10 cellular contexts compared by ENCODE assay signal in genomic region chr22:38707984-38708383, GRCh38. TPM values are rescaled to one million over a fixed set of nuclear protein-coding genes. Genes with fewer than 3 reads are reported as not detected.
DNase-seq lines count a peak whose midpoint lies in the region; ATAC-seq, FAIRE-seq and TF ChIP-seq lines count a peak whose summit lies in the region.
"Had no signal": no experiment of that assay in that cellular context is flagged by ENCODE, and none has a peak within 500 bp of the region (broad histone marks: within the 10 kb centered on the region; RNA-seq: fewer than 3 reads in every experiment).

No MANE protein-coding gene starts in this region.

- H3K9me3 ChIP-seq in A549: no peaks in the 10 kb centered on the region
- H3K9me3 ChIP-seq in effector memory CD4-positive, alpha-beta T cell (ENCODE audit: control insufficient read depth, low read length): no peaks in the 10 kb centered on the region

- no peak for TF ChIP-seq CTCF in A549 (IDR thresholded peaks at IDR 0.05)
- TF ChIP-seq CTCF in GM12864 (IDR thresholded peaks at IDR 0.05; ENCODE audit: low read depth, low read length, missing control alignments): no peak

- WGBS in A549 (ENCODE audit: missing lambda C conversion rate): 91% methylated on average over 3 of the region's 3 CpGs

- no peaks in the 10 kb centered on the region for H3K27me3 ChIP-seq in effector memory CD4-positive, alpha-beta T cell (replicated peaks; ENCODE audit: control insufficient read depth, insufficient read depth, low read length, poor library complexity, severe bottlenecking)

- peaks cover 19% of the 10 kb centered on the region; the same call in 2 of the 3 replicates for H3K4me1 ChIP-seq in A549
- H3K4me1 ChIP-seq in effector memory CD4-positive, alpha-beta T cell (ENCODE audit: control insufficient read depth, insufficient read depth, low read length, poor library complexity, severe bottlenecking): peaks cover 21% of the 10 kb centered on the region

- DNase-seq in A549 (ENCODE audit: low read depth in 1 of 2, low spot score in 1 of 2): no peak
- DNase-seq in GM12864 (ENCODE audit: low read depth): no peak
- DNase-seq in activated CD4-positive, alpha-beta memory T cell treated with anti-CD3 and anti-CD28 coated beads, Interleukin-2, amount 10 ng/mL, durations not matched to agents 7 days and 5 days: no peak
- DNase-seq in memory B cell (ENCODE audit: low spot score in 2 of 2): no peak
- no peak for DNase-seq in effector memory CD4-positive, alpha-beta T cell
- no peak for DNase-seq in putamen (ENCODE audit: low spot score)
- DNase-seq in NCI-H2029 treated with DMSO at 0.1 percent for 48 hours (lab: John Stamatoyannopoulos, UW): no peak
- DNase-seq in stimulated activated naive CD4-positive, alpha-beta T cell (lab: John Stamatoyannopoulos, UW): no peak
- DNase-seq: COR-L47, NCI-H524 treated with DMSO at 0.1 percent for 48 hours had no signal

- H3K9me3 Mint-ChIP-seq in activated CD4-positive, alpha-beta memory T cell treated with anti-CD3 and anti-CD28 coated beads, Interleukin-2, amount 10 ng/mL, durations not matched to agents 7 days and 5 days: no peaks in the 10 kb centered on the region
- no peaks in the 10 kb centered on the region for H3K9me3 Mint-ChIP-seq in memory B cell

- H3K4me3 ChIP-seq in A549: no peak overlapping the region
- peak overlapping the region; percentile 81; the same call in 1 of the 2 replicates for H3K4me3 ChIP-seq in GM12864 (ENCODE audit: low read depth, low read length)
- H3K4me3 ChIP-seq in effector memory CD4-positive, alpha-beta T cell (ENCODE audit: insufficient read depth, low read depth, low read length, poor library complexity, severe bottlenecking): no peak overlapping the region

- H3K27ac ChIP-seq in A549: no peak overlapping the region
- no peak overlapping the region for H3K27ac ChIP-seq in effector memory CD4-positive, alpha-beta T cell (ENCODE audit: insufficient read depth, low read length, poor library complexity, severe bottlenecking)

- no peak for TF ChIP-seq POLR2A in A549 (IDR thresholded peaks at IDR 0.05; ENCODE audit: low read length)

- no peak for FAIRE-seq in A549 (lab: Jason Lieb, UNC)

- H3K27ac Mint-ChIP-seq in activated CD4-positive, alpha-beta memory T cell treated with anti-CD3 and anti-CD28 coated beads, Interleukin-2, amount 10 ng/mL, durations not matched to agents 7 days and 5 days: peak overlapping the region; percentile 28
- H3K27ac Mint-ChIP-seq in memory B cell: peak overlapping the region; percentile 93

- CTCF ChIA-PET in A549 (lab: Yijun Ruan, JAX): interaction anchor here (0.8 to 4.0 kb wide), 8 partner anchors 10 to 656 kb away, joined by 3 to 22 read pairs (median 6); partner anchors contain the start of gene TOMM22
- CTCF ChIA-PET in activated CD4-positive, alpha-beta memory T cell treated with anti-CD3 and anti-CD28 coated beads, Interleukin-2, amount 10 ng/mL, durations not matched to agents 7 days and 5 days (lab: Charles Lee): interaction anchor here (1.2 to 2.9 kb wide), 5 partner anchors 14 to 45 kb away, joined by 3 to 17 read pairs (median 6); partner anchors contain the start of gene TOMM22

- H3K36me3 Mint-ChIP-seq in activated CD4-positive, alpha-beta memory T cell treated with anti-CD3 and anti-CD28 coated beads, Interleukin-2, amount 10 ng/mL, durations not matched to agents 7 days and 5 days (ENCODE audit: low read depth): peaks cover 49% of the 10 kb centered on the region
- peaks cover 12% of the 10 kb centered on the region for H3K36me3 Mint-ChIP-seq in memory B cell

- H3K4me2 ChIP-seq in A549: peak overlapping the region; percentile 93

- no peak for TF ChIP-seq EP300 in A549 (IDR thresholded peaks at IDR 0.05)

- TF ChIP-seq RAD21 in A549 (conservative IDR thresholded peaks at IDR 0.05 in 1 of 2, IDR thresholded peaks at IDR 0.05 in 1 of 2): no peak

- no peak for ATAC-seq in A549
- no peak for ATAC-seq in memory B cell (ENCODE audit: low read depth)

- no peaks in the 10 kb centered on the region for H3K36me3 ChIP-seq in effector memory CD4-positive, alpha-beta T cell (ENCODE audit: control insufficient read depth, insufficient read depth, low read length)

- no peaks in the 10 kb centered on the region for H3K27me3 Mint-ChIP-seq in activated CD4-positive, alpha-beta memory T cell treated with anti-CD3 and anti-CD28 coated beads, Interleukin-2, amount 10 ng/mL, durations not matched to agents 7 days and 5 days
- H3K27me3 Mint-ChIP-seq in memory B cell: no peaks in the 10 kb centered on the region

- H3K4me3 Mint-ChIP-seq in activated CD4-positive, alpha-beta memory T cell treated with anti-CD3 and anti-CD28 coated beads, Interleukin-2, amount 10 ng/mL, durations not matched to agents 7 days and 5 days: peak overlapping the region; percentile 85
- H3K4me3 Mint-ChIP-seq in memory B cell: peak overlapping the region; percentile 88

- H3K4me1 Mint-ChIP-seq in activated CD4-positive, alpha-beta memory T cell treated with anti-CD3 and anti-CD28 coated beads, Interleukin-2, amount 10 ng/mL, durations not matched to agents 7 days and 5 days: peaks cover 60% of the 10 kb centered on the region
- peaks cover 51% of the 10 kb centered on the region for H3K4me1 Mint-ChIP-seq in memory B cell

- POLR2A ChIA-PET in A549 (lab: Yijun Ruan, JAX): no interaction called here
- POLR2A ChIA-PET in activated CD4-positive, alpha-beta memory T cell treated with anti-CD3 and anti-CD28 coated beads, Interleukin-2, amount 10 ng/mL, durations not matched to agents 7 days and 5 days (lab: Charles Lee): interaction anchor here (0.9 to 7.5 kb wide), 11 partner anchors 10 to 48 kb away, joined by 3 to 86 read pairs (median 6); partner anchors contain the start of genes SUN2 and TOMM22

TF ChIP-seq in A549, 52 proteins besides CTCF, POLR2A, EP300 and RAD21 (continues in another document):
- no peak for TF ChIP-seq ZC3H11A (IDR thresholded peaks at IDR 0.05)
- TF ChIP-seq HOXA7 (CRISPR knock-in tag; IDR thresholded peaks at IDR 0.05): no peak
- TF ChIP-seq, protein P1, sequence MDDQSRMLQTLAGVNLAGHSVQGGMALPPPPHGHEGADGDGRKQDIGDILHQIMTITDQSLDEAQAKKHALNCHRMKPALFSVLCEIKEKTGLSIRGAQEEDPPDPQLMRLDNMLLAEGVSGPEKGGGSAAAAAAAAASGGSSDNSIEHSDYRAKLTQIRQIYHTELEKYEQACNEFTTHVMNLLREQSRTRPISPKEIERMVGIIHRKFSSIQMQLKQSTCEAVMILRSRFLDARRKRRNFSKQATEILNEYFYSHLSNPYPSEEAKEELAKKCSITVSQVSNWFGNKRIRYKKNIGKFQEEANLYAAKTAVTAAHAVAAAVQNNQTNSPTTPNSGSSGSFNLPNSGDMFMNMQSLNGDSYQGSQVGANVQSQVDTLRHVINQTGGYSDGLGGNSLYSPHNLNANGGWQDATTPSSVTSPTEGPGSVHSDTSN (IDR thresholded peaks at IDR 0.05): no peak
- TF ChIP-seq HES2 (IDR thresholded peaks at IDR 0.05): no peak

RNA-seq across cellular contexts. Expression of gene GTPBP1, which starts 2.2 kb away (rescaled TPM):
- polyA plus RNA-seq in A549 (2011; rRNA removed): 10.7 and 15.1 TPM in 2 replicates
- polyA plus RNA-seq in A549 (2012; cell fraction: cytosol; rRNA removed): 8.6 and 10.5 TPM in 2 replicates
- polyA plus RNA-seq in A549 (2012; cell fraction: nucleus; rRNA removed): 29.4 and 33.7 TPM in 2 replicates
- polyA plus RNA-seq in A549 (2017; fragmentation: RNase III; extraction: RNeasy Plus Mini Kit Qiagen cat#74134 plus additional on column Dnase treatment): 7.1 to 9.0 TPM (median 8.8 TPM) in 3 replicates
- 19.9 and 28.5 TPM in 2 replicates for polyA minus RNA-seq in A549 (2011; rRNA and poly(A)+ RNA removed)
- 100 to 1,000 TPM; 111 to 114 TPM for total RNA-seq in activated CD4-positive, alpha-beta memory T cell treated with anti-CD3 and anti-CD28 coated beads, Interleukin-2, amount 10 ng/mL, durations not matched to agents 7 days and 5 days

RNA-seq across cellular contexts. Expression of gene JOSD1, which starts 7.2 kb away (rescaled TPM):
- polyA plus RNA-seq in A549 (2011; rRNA removed) (37.5 and 40.9 TPM in 2 replicates), A549 (2017; fragmentation: RNase III; extraction: RNeasy Plus Mini Kit Qiagen cat#74134 plus additional on column Dnase treatment) (28.5 to 30.9 TPM (median 29.7 TPM) in 3 replicates)
- 22.7 and 28.4 TPM in 2 replicates for polyA plus RNA-seq in A549 (2012; cell fraction: cytosol; rRNA removed)
- polyA plus RNA-seq in A549 (2012; cell fraction: nucleus; rRNA removed): 25.9 and 35.5 TPM in 2 replicates
- 45.8 and 46.8 TPM in 2 replicates for polyA minus RNA-seq in A549 (2011; rRNA and poly(A)+ RNA removed)
- total RNA-seq in activated CD4-positive, alpha-beta memory T cell treated with anti-CD3 and anti-CD28 coated beads, Interleukin-2, amount 10 ng/mL, durations not matched to agents 7 days and 5 days: 100 to 1,000 TPM; 109 to 111 TPM

RNA-seq across cellular contexts. Expression of gene TOMM22, which starts 26.2 kb away (rescaled TPM):
- polyA plus RNA-seq in A549 (2011; rRNA removed): 53.6 and 63.2 TPM in 2 replicates
- polyA plus RNA-seq in A549 (2012; cell fraction: cytosol; rRNA removed): 28.3 and 30.9 TPM in 2 replicates
- 9.5 and 18.8 TPM in 2 replicates for polyA plus RNA-seq in A549 (2012; cell fraction: nucleus; rRNA removed)
- polyA plus RNA-seq in A549 (2017; fragmentation: RNase III; extraction: RNeasy Plus Mini Kit Qiagen cat#74134 plus additional on column Dnase treatment): 68.4 to 69.8 TPM (median 69.2 TPM) in 3 replicates
- 32.8 and 43.9 TPM in 2 replicates for polyA minus RNA-seq in A549 (2011; rRNA and poly(A)+ RNA removed)
- 10 to 100 TPM; 60.4 to 63.0 TPM for total RNA-seq in activated CD4-positive, alpha-beta memory T cell treated with anti-CD3 and anti-CD28 coated beads, Interleukin-2, amount 10 ng/mL, durations not matched to agents 7 days and 5 days

RNA-seq across cellular contexts. Expression of gene SUN2, which starts 47.8 kb away (rescaled TPM):
- polyA plus RNA-seq in A549 (2011; rRNA removed): 12.6 and 18.4 TPM in 2 replicates
- 20.2 and 27.5 TPM in 2 replicates for polyA plus RNA-seq in A549 (2012; cell fraction: cytosol; rRNA removed)
- polyA plus RNA-seq in A549 (2012; cell fraction: nucleus; rRNA removed): 63.4 and 82.4 TPM in 2 replicates
- polyA plus RNA-seq in A549 (2017; fragmentation: RNase III; extraction: RNeasy Plus Mini Kit Qiagen cat#74134 plus additional on column Dnase treatment): 21.7 to 26.4 TPM (median 24.0 TPM) in 3 replicates
- polyA minus RNA-seq in A549 (2011; rRNA and poly(A)+ RNA removed): 27.7 and 32.9 TPM in 2 replicates
- total RNA-seq in activated CD4-positive, alpha-beta memory T cell treated with anti-CD3 and anti-CD28 coated beads, Interleukin-2, amount 10 ng/mL, durations not matched to agents 7 days and 5 days: 100 to 1,000 TPM; 498 to 500 TPM

RNA-seq across cellular contexts. Expression of gene CBY1, which starts 51.5 kb away (rescaled TPM):
- polyA plus RNA-seq in A549 (2011; rRNA removed): 18.9 and 20.8 TPM in 2 replicates
- polyA plus RNA-seq in A549 (2012; cell fraction: cytosol; rRNA removed): 15.0 and 15.3 TPM in 2 replicates
- 5.5 and 8.7 TPM in 2 replicates for polyA plus RNA-seq in A549 (2012; cell fraction: nucleus; rRNA removed)
- 17.5 to 19.4 TPM (median 18.6 TPM) in 3 replicates for polyA plus RNA-seq in A549 (2017; fragmentation: RNase III; extraction: RNeasy Plus Mini Kit Qiagen cat#74134 plus additional on column Dnase treatment)
- 9.1 TPM in 2 replicates for polyA minus RNA-seq in A549 (2011; rRNA and poly(A)+ RNA removed)
- total RNA-seq in activated CD4-positive, alpha-beta memory T cell treated with anti-CD3 and anti-CD28 coated beads, Interleukin-2, amount 10 ng/mL, durations not matched to agents 7 days and 5 days: 10 to 100 TPM in 1 of 2 experiments, 1 to 10 TPM in 1; 9.5 to 11.0 TPM
